In genomic region chr7:51640851-51641250, GRCh38 we compare ENCODE assay signal across 21 cellular contexts.
"Had no signal": no experiment of that assay in that cellular context is flagged by ENCODE, and none has a peak within 500 bp of the region (broad histone marks: within the 10 kb centered on the region; RNA-seq: fewer than 3 reads in every experiment).

No MANE protein-coding gene starts in this region.

- H3K27ac ChIP-seq: colonic mucosa, esophagus squamous epithelium, gastroesophageal sphincter, parathyroid adenoma, suprapubic skin, thyroid gland, upper lobe of left lung, vagina had no signal

- H3K4me3 ChIP-seq: colonic mucosa, esophagus squamous epithelium, gastroesophageal sphincter, lung, smooth muscle cell, suprapubic skin, thyroid gland, upper lobe of left lung, vagina had no signal

- H3K4me1 ChIP-seq: colonic mucosa, esophagus squamous epithelium, gastroesophageal sphincter, parathyroid adenoma, suprapubic skin, upper lobe of left lung, vagina had no signal

- ATAC-seq: gastroesophageal sphincter; left cardiac atrium; left ventricle myocardium superior; natural killer cell; stimulated activated naive CD8-positive, alpha-beta T cell treated with anti-CD3 and anti-CD28 coated beads, Interleukin-15, Interleukin-2, amounts not matched to agents 100 U/mL and 50 U/mL, for 24 hours had no signal

- H2AFZ ChIP-seq: parathyroid adenoma had no signal

- H3K36me3 ChIP-seq: colonic mucosa, esophagus squamous epithelium, gastroesophageal sphincter, suprapubic skin, thyroid gland, upper lobe of left lung, vagina had no signal

- DNase-seq: colonic mucosa; dermis blood vessel endothelial cell; esophagus squamous epithelium; foreskin fibroblast; glutamatergic neuron; immature natural killer cell; kidney; left cardiac atrium; left ventricle myocardium superior; mesenchymal stem cell; natural killer cell; stimulated activated CD4-positive, alpha-beta T cell treated with anti-CD3 and anti-CD28 coated beads, Interleukin-2, amount 100 ng/mL, for 48 hours; stimulated activated naive CD8-positive, alpha-beta T cell treated with anti-CD3 and anti-CD28 coated beads, Interleukin-15, Interleukin-2, amounts not matched to agents 100 U/mL and 50 U/mL, for 24 hours; thyroid gland; upper lobe of left lung had no signal

- H3K27me3 ChIP-seq: colonic mucosa, gastroesophageal sphincter, suprapubic skin, thyroid gland, upper lobe of left lung, vagina had no signal

- H3K9ac ChIP-seq: parathyroid adenoma had no signal

- H3K9me3 ChIP-seq: colonic mucosa, esophagus squamous epithelium, gastroesophageal sphincter, suprapubic skin, thyroid gland, upper lobe of left lung, vagina had no signal
